In the genomic region with DNA sequence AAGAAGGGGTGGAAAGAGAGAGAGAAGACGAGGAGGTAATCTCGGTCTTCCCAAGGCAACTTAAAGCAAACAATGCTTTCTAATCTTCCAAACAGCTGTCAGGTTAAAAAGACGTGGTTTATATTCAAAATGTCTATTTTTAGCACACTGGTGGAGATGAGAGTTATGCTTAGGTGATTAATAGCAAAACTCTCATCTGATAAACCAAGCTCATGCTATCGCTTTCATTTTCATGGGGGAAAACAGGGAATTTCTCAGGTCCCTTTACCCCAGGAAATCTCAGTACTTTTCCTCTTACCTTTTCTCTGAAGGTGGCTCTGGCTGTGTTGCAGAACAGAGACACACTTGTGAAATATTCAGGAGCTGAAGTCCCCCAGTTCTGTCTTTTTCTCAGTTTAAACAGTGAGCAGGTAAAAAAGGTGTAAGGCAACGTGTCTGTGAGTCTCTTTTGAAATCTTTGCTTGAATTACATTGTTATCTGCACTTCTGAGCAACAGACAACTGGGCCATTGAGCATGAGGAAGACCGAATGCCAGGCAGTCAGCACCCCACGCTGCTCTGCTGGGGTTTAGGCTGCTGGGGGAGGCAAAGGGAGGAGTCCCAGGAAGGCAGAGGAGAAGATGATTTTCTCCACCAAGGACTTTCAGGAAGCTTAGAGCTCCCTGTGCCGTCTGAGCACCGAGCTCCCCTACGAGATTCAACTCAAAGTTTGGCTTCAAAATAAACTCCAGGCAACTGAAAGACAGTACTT, we compare ENCODE assay signal across 21 cellular contexts.
DNase-seq lines count a peak whose midpoint lies in the region; ATAC-seq lines count a peak whose summit lies in the region.
"Had no signal": no experiment of that assay in that cellular context is flagged by ENCODE, and none has a peak within 500 bp of the region (broad histone marks: within the 10 kb centered on the region; RNA-seq: fewer than 3 reads in every experiment).

No MANE protein-coding gene starts in this region.

- ATAC-seq in activated CD8-positive, alpha-beta memory T cell treated with anti-CD3 and anti-CD28 coated beads, Interleukin-2, amount 10 ng/mL, durations not matched to agents 7 days and 5 days = no peak
- peak; percentile 67 to 69 for ATAC-seq in activated naive CD4-positive, alpha-beta T cell treated with anti-CD3 and anti-CD28 coated beads, Interleukin-2, amount 50 U/mL, for 72 hours
- ATAC-seq in naive thymus-derived CD8-positive, alpha-beta T cell = no peak
- no peak for ATAC-seq in GM21381 (IDR thresholded peaks at IDR 0.05; ENCODE audit: unreplicated experiment)

- CTCF ChIA-PET in activated CD8-positive, alpha-beta memory T cell treated with anti-CD3 and anti-CD28 coated beads, Interleukin-2, amount 10 ng/mL, durations not matched to agents 7 days and 5 days (lab: Charles Lee) = no interaction called here

- H3K27me3 Mint-ChIP-seq in activated CD8-positive, alpha-beta memory T cell treated with anti-CD3 and anti-CD28 coated beads, Interleukin-2, amount 10 ng/mL, durations not matched to agents 7 days and 5 days = no peaks in the 10 kb centered on the region
- H3K27me3 Mint-ChIP-seq in naive thymus-derived CD8-positive, alpha-beta T cell = no peaks in the 10 kb centered on the region
- H3K27me3 Mint-ChIP-seq: memory B cell, naive B cell had no signal

- H3K36me3 Mint-ChIP-seq in activated CD8-positive, alpha-beta memory T cell treated with anti-CD3 and anti-CD28 coated beads, Interleukin-2, amount 10 ng/mL, durations not matched to agents 7 days and 5 days = peaks cover 5% of the 10 kb centered on the region
- peaks cover 0 to 6% of the 10 kb centered on the region in 2 donors for H3K36me3 Mint-ChIP-seq in activated naive CD4-positive, alpha-beta T cell treated with anti-CD3 and anti-CD28 coated beads, Interleukin-2, amount 50 U/mL, for 72 hours
- peaks cover 0 to 8% (median 5%) of the 10 kb centered on the region in 3 donors for H3K36me3 Mint-ChIP-seq in naive thymus-derived CD8-positive, alpha-beta T cell
- H3K36me3 Mint-ChIP-seq: memory B cell, naive B cell had no signal

- peak overlapping the region; percentile 26 for H3K27ac Mint-ChIP-seq in activated CD8-positive, alpha-beta memory T cell treated with anti-CD3 and anti-CD28 coated beads, Interleukin-2, amount 10 ng/mL, durations not matched to agents 7 days and 5 days
- H3K27ac Mint-ChIP-seq in activated naive CD4-positive, alpha-beta T cell treated with anti-CD3 and anti-CD28 coated beads, Interleukin-2, amount 50 U/mL, for 72 hours = peak overlapping the region; percentile 65 to 91
- peak overlapping the region in 8 of 10 donors; percentile 17 to 80 (median 30) for H3K27ac Mint-ChIP-seq in naive thymus-derived CD8-positive, alpha-beta T cell
- H3K27ac Mint-ChIP-seq: memory B cell, naive B cell had no signal

- POLR2A ChIA-PET in naive thymus-derived CD8-positive, alpha-beta T cell (lab: Charles Lee) = no interaction called here

- H3K4me3 Mint-ChIP-seq in activated CD8-positive, alpha-beta memory T cell treated with anti-CD3 and anti-CD28 coated beads, Interleukin-2, amount 10 ng/mL, durations not matched to agents 7 days and 5 days = no peak overlapping the region
- H3K4me3 Mint-ChIP-seq in naive thymus-derived CD8-positive, alpha-beta T cell = peak overlapping the region in 2 of 10 donors; percentile 38 to 46
- H3K4me3 Mint-ChIP-seq: memory B cell, naive B cell had no signal

- peaks cover 22% of the 10 kb centered on the region for H3K4me1 Mint-ChIP-seq in activated CD8-positive, alpha-beta memory T cell treated with anti-CD3 and anti-CD28 coated beads, Interleukin-2, amount 10 ng/mL, durations not matched to agents 7 days and 5 days
- peaks cover 4 to 12% (median 9%) of the 10 kb centered on the region in 4 donors for H3K4me1 Mint-ChIP-seq in naive thymus-derived CD8-positive, alpha-beta T cell
- H3K4me1 Mint-ChIP-seq: memory B cell, naive B cell had no signal

- no peak for DNase-seq in activated CD8-positive, alpha-beta memory T cell treated with anti-CD3 and anti-CD28 coated beads, Interleukin-2, amount 10 ng/mL, durations not matched to agents 7 days and 5 days
- DNase-seq in activated CD8-positive, alpha-beta memory T cell treated with anti-CD3 and anti-CD28 coated beads, Interleukin-2, amount 50 U/mL, for 4 hours = no peak
- DNase-seq in Daoy (ENCODE audit: low read depth) = peak; percentile 9
- DNase-seq in activated naive CD4-positive, alpha-beta T cell treated with anti-CD3 and anti-CD28 coated beads, Interleukin-2, amount 50 U/mL, for 72 hours (ENCODE audit: low spot score in 2 of 2) = no peak
- no peak for DNase-seq in naive thymus-derived CD8-positive, alpha-beta T cell
- no peak for DNase-seq in dedifferentiated amniotic fluid mesenchymal stem cell (ENCODE audit: extremely low spot score)
- DNase-seq in central memory CD4-positive, alpha-beta T cell = no peak
- DNase-seq: activated CD8-positive, alpha-beta memory T cell treated with anti-CD3 and anti-CD28 coated beads for 24 hours; activated gamma-delta T cell; DMS 273 treated with DMSO at 0.1 percent for 48 hours; effector memory CD4-positive, alpha-beta T cell; GDM1; IMR-90; MG63; naive B cell; NCI-H1694; NCI-H774; sigmoid colon; thyroid gland had no signal

- H3K9me3 Mint-ChIP-seq in activated CD8-positive, alpha-beta memory T cell treated with anti-CD3 and anti-CD28 coated beads, Interleukin-2, amount 10 ng/mL, durations not matched to agents 7 days and 5 days (ENCODE audit: low read depth) = no peaks in the 10 kb centered on the region
- peaks cover 3 to 18% of the 10 kb centered on the region in 2 donors for H3K9me3 Mint-ChIP-seq in activated naive CD4-positive, alpha-beta T cell treated with anti-CD3 and anti-CD28 coated beads, Interleukin-2, amount 50 U/mL, for 72 hours
- H3K9me3 Mint-ChIP-seq in naive thymus-derived CD8-positive, alpha-beta T cell = peaks cover 0 to 15% (median 10%) of the 10 kb centered on the region in 9 donors

Comparison
In these comparisons a context has a peak if more than half of its experiments do, and no peak if none do; other contexts are left out.
1. ATAC-seq: peak in activated naive CD4-positive, alpha-beta T cell treated with anti-CD3 and anti-CD28 coated beads, Interleukin-2, amount 50 U/mL, for 72 hours (2 of 2); none in activated CD8-positive, alpha-beta memory T cell treated with anti-CD3 and anti-CD28 coated beads, Interleukin-2, amount 10 ng/mL, durations not matched to agents 7 days and 5 days (single experiment), naive thymus-derived CD8-positive, alpha-beta T cell (0 of 2) and GM21381 (single experiment).
2. H3K27ac Mint-ChIP-seq: peak in every context shown above with its lines; median percentile 78 in activated naive CD4-positive, alpha-beta T cell treated with anti-CD3 and anti-CD28 coated beads, Interleukin-2, amount 50 U/mL, for 72 hours; 30 in naive thymus-derived CD8-positive, alpha-beta T cell; 26 in activated CD8-positive, alpha-beta memory T cell treated with anti-CD3 and anti-CD28 coated beads, Interleukin-2, amount 10 ng/mL, durations not matched to agents 7 days and 5 days.